1 cellular context compared by ENCODE assay signal in genomic region chr1:247343801-247344200, GRCh38.
TF ChIP-seq lines count a peak whose summit lies in the region.

No MANE protein-coding gene starts in this region.

TF ChIP-seq in K562, 482 proteins besides CTCF, POLR2A, EP300 and RAD21:
- no peak for TF ChIP-seq OTX1 (CRISPR knock-in tag; IDR thresholded peaks at IDR 0.05)
